ENCODE assay signal across 28 cellular contexts in genomic region chr3:79378064-79378463, GRCh38.
"Had no signal": no experiment of that assay in that cellular context is flagged by ENCODE, and none has a peak within 500 bp of the region (broad histone marks: within the 10 kb centered on the region; RNA-seq: fewer than 3 reads in every experiment).

No MANE protein-coding gene starts in this region.

- FAIRE-seq: endometrium, kidney, pancreas had no signal

- H3K4me2 ChIP-seq: smooth muscle cell had no signal

- H3K4me1 ChIP-seq: esophagus squamous epithelium, pancreas, suprapubic skin, transverse colon, vagina had no signal

- H3K9me3 ChIP-seq: esophagus squamous epithelium, mucosa of descending colon, neutrophil, pancreas, suprapubic skin, transverse colon, vagina had no signal

- H3K27ac ChIP-seq: esophagus squamous epithelium, neutrophil, pancreas, suprapubic skin, transverse colon, vagina had no signal

- H3K36me3 ChIP-seq: esophagus squamous epithelium, neutrophil, pancreas, suprapubic skin, transverse colon, vagina had no signal

- DNase-seq: cortex of kidney; effector memory CD8-positive, alpha-beta T cell; erythroblast; esophagus squamous epithelium; foreskin melanocyte; kidney; mucosa of descending colon; naive B cell; pancreas; stimulated activated CD4-positive, alpha-beta T cell treated with anti-CD3 and anti-CD28 coated beads, Interleukin-12 subunit alpha, Interleukin-12 subunit beta, amount 100 ng/mL, for 4 hours; stimulated activated CD4-positive, alpha-beta T cell treated with anti-CD3 and anti-CD28 coated beads, Interleukin-1b, Interleukin-23, amount 100 ng/mL, for 48 hours; stimulated activated CD4-positive, alpha-beta T cell treated with anti-CD3 and anti-CD28 coated beads, Interleukin-4, amount 100 ng/mL, for 1 hour; stimulated activated CD8-positive, alpha-beta memory T cell treated with anti-CD3 and anti-CD28 coated beads, Interleukin-4, amount 100 ng/mL, for 48 hours; stimulated activated naive CD4-positive, alpha-beta T cell; stimulated activated naive CD8-positive, alpha-beta T cell treated with anti-CD3 and anti-CD28 coated beads, Interleukin-15, amount 100 ng/mL, for 72 hours; transverse colon had no signal

- H3K4me1 Mint-ChIP-seq: memory B cell; naive B cell; stimulated activated naive CD8-positive, alpha-beta T cell treated with anti-CD3 and anti-CD28 coated beads, Interleukin-15, amount 100 ng/mL, for 72 hours had no signal

- H3K27ac Mint-ChIP-seq: effector memory CD8-positive, alpha-beta T cell; memory B cell; mesothelial cell of epicardium; naive B cell; natural killer cell treated with Interleukin-12 subunit alpha and Interleukin-12 subunit beta and Interleukin-15 and Interleukin-18, amount 100 ng/mL, for 72 hours; stimulated activated naive CD8-positive, alpha-beta T cell treated with anti-CD3 and anti-CD28 coated beads, Interleukin-15, amount 100 ng/mL, for 72 hours had no signal

- H3K4me3 Mint-ChIP-seq: effector memory CD8-positive, alpha-beta T cell; memory B cell; mesothelial cell of epicardium; naive B cell; natural killer cell treated with Interleukin-12 subunit alpha and Interleukin-12 subunit beta and Interleukin-15 and Interleukin-18, amount 100 ng/mL, for 72 hours; neural crest cell; stimulated activated naive CD8-positive, alpha-beta T cell treated with anti-CD3 and anti-CD28 coated beads, Interleukin-15, amount 100 ng/mL, for 72 hours had no signal

- ATAC-seq: effector memory CD8-positive, alpha-beta T cell; left lobe of liver; mucosa of descending colon; natural killer cell treated with Interleukin-12 subunit alpha and Interleukin-12 subunit beta and Interleukin-15 and Interleukin-18, amount 100 ng/mL, for 72 hours; pancreas; sciatic nerve; stimulated activated naive CD8-positive, alpha-beta T cell treated with anti-CD3 and anti-CD28 coated beads, Interleukin-15, amount 100 ng/mL, for 72 hours had no signal

- H3K27me3 ChIP-seq: esophagus squamous epithelium, neutrophil, pancreas, suprapubic skin, transverse colon, vagina had no signal

- H3K4me3 ChIP-seq: esophagus squamous epithelium, lung, mucosa of descending colon, pancreas, smooth muscle cell, suprapubic skin, transverse colon, vagina had no signal

- H3K27me3 Mint-ChIP-seq: effector memory CD8-positive, alpha-beta T cell; memory B cell; naive B cell; natural killer cell treated with Interleukin-12 subunit alpha and Interleukin-12 subunit beta and Interleukin-15 and Interleukin-18, amount 100 ng/mL, for 72 hours; stimulated activated naive CD8-positive, alpha-beta T cell treated with anti-CD3 and anti-CD28 coated beads, Interleukin-15, amount 100 ng/mL, for 72 hours had no signal

- H3K36me3 Mint-ChIP-seq: memory B cell, mesothelial cell of epicardium, naive B cell had no signal
